19 cellular contexts compared by ENCODE assay signal in the genomic region with DNA sequence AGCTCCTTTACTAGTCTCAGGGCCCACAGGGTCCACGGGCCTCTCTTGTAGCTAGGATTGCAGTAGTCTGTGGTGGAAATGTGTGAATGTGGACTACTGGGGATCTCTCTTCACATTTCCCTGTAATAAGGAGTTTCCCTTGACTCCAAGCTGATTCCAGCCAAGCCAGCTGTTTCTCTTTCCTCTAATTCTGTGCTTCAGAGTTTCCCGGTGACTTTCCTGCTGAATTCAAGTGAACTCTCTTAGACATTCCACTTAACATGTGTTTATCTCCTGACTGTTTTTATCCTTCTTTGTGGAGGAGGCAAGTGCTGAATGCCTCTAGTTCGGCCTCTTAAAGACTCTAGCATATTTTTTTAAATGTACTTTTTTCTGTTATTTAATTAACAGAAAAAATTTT.
"Had no signal": no experiment of that assay in that cellular context is flagged by ENCODE, and none has a peak within 500 bp of the region (broad histone marks: within the 10 kb centered on the region; RNA-seq: fewer than 3 reads in every experiment).

No MANE protein-coding gene starts in this region.

- H3K27me3 ChIP-seq: brain microvascular endothelial cell, colonic mucosa, gastrocnemius medialis, heart left ventricle, suprapubic skin had no signal

- ATAC-seq: activated CD4-positive, CD25-positive, alpha-beta regulatory T cell treated with anti-CD3 and anti-CD28 coated beads, Interleukin-2, amount 50 U/mL, for 24 hours; activated naive CD8-positive, alpha-beta T cell treated with anti-CD3 and anti-CD28 coated beads, Interleukin-2, amount 50 U/mL, for 24 hours; gastrocnemius medialis; heart left ventricle; natural killer cell treated with Interleukin-12 subunit alpha and Interleukin-12 subunit beta and Interleukin-15 and Interleukin-18, amount 100 ng/mL, for 72 hours; SK-N-SH treated with all-trans-retinoic acid at 6 μM for 48 hours had no signal

- H3K27ac ChIP-seq: brain microvascular endothelial cell, colonic mucosa, gastrocnemius medialis, heart left ventricle, suprapubic skin had no signal

- H3K9me3 ChIP-seq: colonic mucosa, gastrocnemius medialis, heart left ventricle, suprapubic skin had no signal

- H3K4me3 ChIP-seq: colonic mucosa, gastrocnemius medialis, heart left ventricle, suprapubic skin had no signal

- H3K4me1 ChIP-seq: colonic mucosa, gastrocnemius medialis, heart left ventricle, suprapubic skin had no signal

- DNase-seq: activated CD4-positive, alpha-beta T cell treated with anti-CD3 and anti-CD28 coated beads, Interleukin-2, amount 10 ng/mL, durations not matched to agents 7 days and 5 days; activated CD8-positive, alpha-beta memory T cell treated with anti-CD3 and anti-CD28 coated beads, Interleukin-2, amount 50 U/mL, for 4 hours; activated effector memory CD4-positive, alpha-beta T cell treated with Interleukin-2 at 50 U/mL for 16 hours; activated naive CD4-positive, alpha-beta T cell treated with anti-CD3 and anti-CD28 coated beads, Interleukin-2, amount 10 ng/mL, durations not matched to agents 7 days and 5 days; activated naive CD8-positive, alpha-beta T cell treated with anti-CD3 and anti-CD28 coated beads, Interleukin-2, amount 50 U/mL, for 24 hours; activated T-cell treated with anti-CD3 and anti-CD28 coated beads, Interleukin-2, amount 50 U/mL, for 48 hours; aorta; brain microvascular endothelial cell; colonic mucosa; endodermal cell; gastrocnemius medialis; heart left ventricle; mesendoderm; stimulated activated CD4-positive, alpha-beta T cell treated with anti-CD3 and anti-CD28 coated beads, Interleukin-15, amount 100 ng/mL, for 24 hours; stimulated activated CD4-positive, alpha-beta T cell treated with anti-CD3 and anti-CD28 coated beads, Interleukin-2, amount 100 ng/mL, for 48 hours had no signal

- H3K36me3 ChIP-seq: brain microvascular endothelial cell, colonic mucosa, gastrocnemius medialis, heart left ventricle, suprapubic skin had no signal
